In the genomic region with DNA sequence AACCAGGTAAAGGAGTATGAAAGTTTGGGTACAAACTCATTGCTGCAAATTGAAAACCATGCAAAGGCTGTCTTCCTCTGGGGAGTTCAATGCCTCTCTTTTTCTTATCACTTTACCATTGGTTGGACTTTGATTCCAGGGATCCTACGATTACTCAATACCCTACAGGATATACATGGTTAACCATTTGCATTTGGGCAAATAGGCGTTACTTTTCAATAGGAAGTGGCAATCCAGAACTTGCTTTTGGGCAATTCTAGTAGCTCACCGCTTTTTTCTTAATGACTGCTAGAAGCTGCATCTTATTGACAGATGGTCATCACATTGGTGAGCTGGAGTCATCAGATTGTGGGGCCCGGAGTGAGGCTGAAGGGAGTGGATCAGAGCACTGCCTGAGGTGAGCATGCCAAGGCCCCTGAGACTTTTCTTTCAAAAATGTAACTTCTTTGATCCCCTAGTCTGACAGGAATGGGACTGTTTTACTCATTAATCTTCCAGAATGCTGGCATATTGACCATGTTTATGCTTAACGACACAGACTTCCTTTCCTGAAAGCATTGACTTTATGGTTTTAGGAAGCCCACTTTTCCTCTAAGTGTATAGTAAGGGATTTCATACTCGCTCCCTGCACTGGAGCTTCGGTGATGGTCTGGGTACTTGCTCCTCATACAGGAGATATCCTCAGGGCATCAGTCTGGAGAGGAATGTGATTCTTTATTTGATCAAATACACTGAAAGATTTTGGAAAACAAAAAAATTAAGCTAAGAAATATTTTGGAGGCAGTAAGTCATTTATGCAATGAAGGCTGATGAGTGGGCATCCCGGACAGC, we compare ENCODE assay signal across 1 cellular context.
TF ChIP-seq lines count a peak whose summit lies in the region.

A gene (plus strand): TSS at position 270 of the 831 bp plus-strand sequence. CDS start 13,039 bp downstream, outside the sequence.

TF ChIP-seq in HepG2, 621 proteins besides CTCF, POLR2A, EP300 and RAD21 (continued from another document and continues in another):
- TF ChIP-seq, protein P1, sequence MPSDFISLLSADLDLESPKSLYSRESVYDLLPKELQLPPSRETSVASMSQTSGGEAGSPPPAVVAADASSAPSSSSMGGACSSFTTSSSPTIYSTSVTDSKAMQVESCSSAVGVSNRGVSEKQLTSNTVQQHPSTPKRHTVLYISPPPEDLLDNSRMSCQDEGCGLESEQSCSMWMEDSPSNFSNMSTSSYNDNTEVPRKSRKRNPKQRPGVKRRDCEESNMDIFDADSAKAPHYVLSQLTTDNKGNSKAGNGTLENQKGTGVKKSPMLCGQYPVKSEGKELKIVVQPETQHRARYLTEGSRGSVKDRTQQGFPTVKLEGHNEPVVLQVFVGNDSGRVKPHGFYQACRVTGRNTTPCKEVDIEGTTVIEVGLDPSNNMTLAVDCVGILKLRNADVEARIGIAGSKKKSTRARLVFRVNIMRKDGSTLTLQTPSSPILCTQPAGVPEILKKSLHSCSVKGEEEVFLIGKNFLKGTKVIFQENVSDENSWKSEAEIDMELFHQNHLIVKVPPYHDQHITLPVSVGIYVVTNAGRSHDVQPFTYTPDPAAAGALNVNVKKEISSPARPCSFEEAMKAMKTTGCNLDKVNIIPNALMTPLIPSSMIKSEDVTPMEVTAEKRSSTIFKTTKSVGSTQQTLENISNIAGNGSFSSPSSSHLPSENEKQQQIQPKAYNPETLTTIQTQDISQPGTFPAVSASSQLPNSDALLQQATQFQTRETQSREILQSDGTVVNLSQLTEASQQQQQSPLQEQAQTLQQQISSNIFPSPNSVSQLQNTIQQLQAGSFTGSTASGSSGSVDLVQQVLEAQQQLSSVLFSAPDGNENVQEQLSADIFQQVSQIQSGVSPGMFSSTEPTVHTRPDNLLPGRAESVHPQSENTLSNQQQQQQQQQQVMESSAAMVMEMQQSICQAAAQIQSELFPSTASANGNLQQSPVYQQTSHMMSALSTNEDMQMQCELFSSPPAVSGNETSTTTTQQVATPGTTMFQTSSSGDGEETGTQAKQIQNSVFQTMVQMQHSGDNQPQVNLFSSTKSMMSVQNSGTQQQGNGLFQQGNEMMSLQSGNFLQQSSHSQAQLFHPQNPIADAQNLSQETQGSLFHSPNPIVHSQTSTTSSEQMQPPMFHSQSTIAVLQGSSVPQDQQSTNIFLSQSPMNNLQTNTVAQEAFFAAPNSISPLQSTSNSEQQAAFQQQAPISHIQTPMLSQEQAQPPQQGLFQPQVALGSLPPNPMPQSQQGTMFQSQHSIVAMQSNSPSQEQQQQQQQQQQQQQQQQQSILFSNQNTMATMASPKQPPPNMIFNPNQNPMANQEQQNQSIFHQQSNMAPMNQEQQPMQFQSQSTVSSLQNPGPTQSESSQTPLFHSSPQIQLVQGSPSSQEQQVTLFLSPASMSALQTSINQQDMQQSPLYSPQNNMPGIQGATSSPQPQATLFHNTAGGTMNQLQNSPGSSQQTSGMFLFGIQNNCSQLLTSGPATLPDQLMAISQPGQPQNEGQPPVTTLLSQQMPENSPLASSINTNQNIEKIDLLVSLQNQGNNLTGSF (CRISPR knock-in tag; IDR thresholded peaks at IDR 0.05), result no peak
- TF ChIP-seq, protein P2, sequence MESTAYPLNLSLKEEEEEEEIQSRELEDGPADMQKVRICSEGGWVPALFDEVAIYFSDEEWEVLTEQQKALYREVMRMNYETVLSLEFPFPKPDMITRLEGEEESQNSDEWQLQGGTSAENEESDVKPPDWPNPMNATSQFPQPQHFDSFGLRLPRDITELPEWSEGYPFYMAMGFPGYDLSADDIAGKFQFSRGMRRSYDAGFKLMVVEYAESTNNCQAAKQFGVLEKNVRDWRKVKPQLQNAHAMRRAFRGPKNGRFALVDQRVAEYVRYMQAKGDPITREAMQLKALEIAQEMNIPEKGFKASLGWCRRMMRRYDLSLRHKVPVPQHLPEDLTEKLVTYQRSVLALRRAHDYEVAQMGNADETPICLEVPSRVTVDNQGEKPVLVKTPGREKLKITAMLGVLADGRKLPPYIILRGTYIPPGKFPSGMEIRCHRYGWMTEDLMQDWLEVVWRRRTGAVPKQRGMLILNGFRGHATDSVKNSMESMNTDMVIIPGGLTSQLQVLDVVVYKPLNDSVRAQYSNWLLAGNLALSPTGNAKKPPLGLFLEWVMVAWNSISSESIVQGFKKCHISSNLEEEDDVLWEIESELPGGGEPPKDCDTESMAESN (CRISPR knock-in tag; conservative IDR thresholded peaks at IDR 0.05), result no peak
- TF ChIP-seq, protein P3, sequence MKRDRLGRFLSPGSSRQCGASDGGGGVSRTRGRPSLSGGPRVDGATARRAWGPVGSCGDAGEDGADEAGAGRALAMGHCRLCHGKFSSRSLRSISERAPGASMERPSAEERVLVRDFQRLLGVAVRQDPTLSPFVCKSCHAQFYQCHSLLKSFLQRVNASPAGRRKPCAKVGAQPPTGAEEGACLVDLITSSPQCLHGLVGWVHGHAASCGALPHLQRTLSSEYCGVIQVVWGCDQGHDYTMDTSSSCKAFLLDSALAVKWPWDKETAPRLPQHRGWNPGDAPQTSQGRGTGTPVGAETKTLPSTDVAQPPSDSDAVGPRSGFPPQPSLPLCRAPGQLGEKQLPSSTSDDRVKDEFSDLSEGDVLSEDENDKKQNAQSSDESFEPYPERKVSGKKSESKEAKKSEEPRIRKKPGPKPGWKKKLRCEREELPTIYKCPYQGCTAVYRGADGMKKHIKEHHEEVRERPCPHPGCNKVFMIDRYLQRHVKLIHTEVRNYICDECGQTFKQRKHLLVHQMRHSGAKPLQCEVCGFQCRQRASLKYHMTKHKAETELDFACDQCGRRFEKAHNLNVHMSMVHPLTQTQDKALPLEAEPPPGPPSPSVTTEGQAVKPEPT (CRISPR knock-in tag; IDR thresholded peaks at IDR 0.05; ENCODE audit: low read depth), result no peak
- TF ChIP-seq, protein P4, sequence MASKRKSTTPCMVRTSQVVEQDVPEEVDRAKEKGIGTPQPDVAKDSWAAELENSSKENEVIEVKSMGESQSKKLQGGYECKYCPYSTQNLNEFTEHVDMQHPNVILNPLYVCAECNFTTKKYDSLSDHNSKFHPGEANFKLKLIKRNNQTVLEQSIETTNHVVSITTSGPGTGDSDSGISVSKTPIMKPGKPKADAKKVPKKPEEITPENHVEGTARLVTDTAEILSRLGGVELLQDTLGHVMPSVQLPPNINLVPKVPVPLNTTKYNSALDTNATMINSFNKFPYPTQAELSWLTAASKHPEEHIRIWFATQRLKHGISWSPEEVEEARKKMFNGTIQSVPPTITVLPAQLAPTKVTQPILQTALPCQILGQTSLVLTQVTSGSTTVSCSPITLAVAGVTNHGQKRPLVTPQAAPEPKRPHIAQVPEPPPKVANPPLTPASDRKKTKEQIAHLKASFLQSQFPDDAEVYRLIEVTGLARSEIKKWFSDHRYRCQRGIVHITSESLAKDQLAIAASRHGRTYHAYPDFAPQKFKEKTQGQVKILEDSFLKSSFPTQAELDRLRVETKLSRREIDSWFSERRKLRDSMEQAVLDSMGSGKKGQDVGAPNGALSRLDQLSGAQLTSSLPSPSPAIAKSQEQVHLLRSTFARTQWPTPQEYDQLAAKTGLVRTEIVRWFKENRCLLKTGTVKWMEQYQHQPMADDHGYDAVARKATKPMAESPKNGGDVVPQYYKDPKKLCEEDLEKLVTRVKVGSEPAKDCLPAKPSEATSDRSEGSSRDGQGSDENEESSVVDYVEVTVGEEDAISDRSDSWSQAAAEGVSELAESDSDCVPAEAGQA (IDR thresholded peaks at IDR 0.05; ENCODE audit: low read depth), result no peak
- TF ChIP-seq, protein P4 (CRISPR knock-in tag; IDR thresholded peaks at IDR 0.05; ENCODE audit: borderline replicate concordance), result no peak
- TF ChIP-seq SAP130 (CRISPR knock-in tag; IDR thresholded peaks at IDR 0.05; ENCODE audit: low read depth) (peak; percentile 87), MEIS2 (CRISPR knock-in tag; IDR thresholded peaks at IDR 0.05) (no peak), NFKB2 (CRISPR knock-in tag; IDR thresholded peaks at IDR 0.05; ENCODE audit: borderline replicate concordance) (no peak), PTBP1 (IDR thresholded peaks at IDR 0.05; ENCODE audit: low read depth, low read length, poor library complexity, severe bottlenecking) (no peak), ZFP37 (CRISPR knock-in tag; IDR thresholded peaks at IDR 0.05; ENCODE audit: borderline replicate concordance) (no peak), ZNF260 (CRISPR knock-in tag; IDR thresholded peaks at IDR 0.05; ENCODE audit: borderline replicate concordance, low read depth) (no peak), WIZ (CRISPR knock-in tag; IDR thresholded peaks at IDR 0.05) (peak; percentile 13; the same call in 1 of the 2 replicates), ZNF292 (CRISPR knock-in tag; IDR thresholded peaks at IDR 0.05; ENCODE audit: borderline replicate concordance, low read depth) (no peak), EZH2 (conservative IDR thresholded peaks at IDR 0.05; ENCODE audit: low read depth, low read length) (no peak), BHLHE40 (IDR thresholded peaks at IDR 0.05; ENCODE audit: low read length) (no peak)
- TF ChIP-seq, protein P5, sequence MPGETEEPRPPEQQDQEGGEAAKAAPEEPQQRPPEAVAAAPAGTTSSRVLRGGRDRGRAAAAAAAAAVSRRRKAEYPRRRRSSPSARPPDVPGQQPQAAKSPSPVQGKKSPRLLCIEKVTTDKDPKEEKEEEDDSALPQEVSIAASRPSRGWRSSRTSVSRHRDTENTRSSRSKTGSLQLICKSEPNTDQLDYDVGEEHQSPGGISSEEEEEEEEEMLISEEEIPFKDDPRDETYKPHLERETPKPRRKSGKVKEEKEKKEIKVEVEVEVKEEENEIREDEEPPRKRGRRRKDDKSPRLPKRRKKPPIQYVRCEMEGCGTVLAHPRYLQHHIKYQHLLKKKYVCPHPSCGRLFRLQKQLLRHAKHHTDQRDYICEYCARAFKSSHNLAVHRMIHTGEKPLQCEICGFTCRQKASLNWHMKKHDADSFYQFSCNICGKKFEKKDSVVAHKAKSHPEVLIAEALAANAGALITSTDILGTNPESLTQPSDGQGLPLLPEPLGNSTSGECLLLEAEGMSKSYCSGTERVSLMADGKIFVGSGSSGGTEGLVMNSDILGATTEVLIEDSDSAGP (CRISPR knock-in tag; IDR thresholded peaks at IDR 0.05; ENCODE audit: borderline replicate concordance), result no peak
- TF ChIP-seq, protein P6, sequence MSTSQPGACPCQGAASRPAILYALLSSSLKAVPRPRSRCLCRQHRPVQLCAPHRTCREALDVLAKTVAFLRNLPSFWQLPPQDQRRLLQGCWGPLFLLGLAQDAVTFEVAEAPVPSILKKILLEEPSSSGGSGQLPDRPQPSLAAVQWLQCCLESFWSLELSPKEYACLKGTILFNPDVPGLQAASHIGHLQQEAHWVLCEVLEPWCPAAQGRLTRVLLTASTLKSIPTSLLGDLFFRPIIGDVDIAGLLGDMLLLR (CRISPR knock-in tag; IDR thresholded peaks at IDR 0.05), result no peak
- TF ChIP-seq, protein P7, sequence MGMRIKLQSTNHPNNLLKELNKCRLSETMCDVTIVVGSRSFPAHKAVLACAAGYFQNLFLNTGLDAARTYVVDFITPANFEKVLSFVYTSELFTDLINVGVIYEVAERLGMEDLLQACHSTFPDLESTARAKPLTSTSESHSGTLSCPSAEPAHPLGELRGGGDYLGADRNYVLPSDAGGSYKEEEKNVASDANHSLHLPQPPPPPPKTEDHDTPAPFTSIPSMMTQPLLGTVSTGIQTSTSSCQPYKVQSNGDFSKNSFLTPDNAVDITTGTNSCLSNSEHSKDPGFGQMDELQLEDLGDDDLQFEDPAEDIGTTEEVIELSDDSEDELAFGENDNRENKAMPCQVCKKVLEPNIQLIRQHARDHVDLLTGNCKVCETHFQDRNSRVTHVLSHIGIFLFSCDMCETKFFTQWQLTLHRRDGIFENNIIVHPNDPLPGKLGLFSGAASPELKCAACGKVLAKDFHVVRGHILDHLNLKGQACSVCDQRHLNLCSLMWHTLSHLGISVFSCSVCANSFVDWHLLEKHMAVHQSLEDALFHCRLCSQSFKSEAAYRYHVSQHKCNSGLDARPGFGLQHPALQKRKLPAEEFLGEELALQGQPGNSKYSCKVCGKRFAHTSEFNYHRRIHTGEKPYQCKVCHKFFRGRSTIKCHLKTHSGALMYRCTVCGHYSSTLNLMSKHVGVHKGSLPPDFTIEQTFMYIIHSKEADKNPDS (CRISPR knock-in tag; IDR thresholded peaks at IDR 0.05), result peak; percentile 40; the same call in 1 of the 2 replicates
- TF ChIP-seq, protein P8, sequence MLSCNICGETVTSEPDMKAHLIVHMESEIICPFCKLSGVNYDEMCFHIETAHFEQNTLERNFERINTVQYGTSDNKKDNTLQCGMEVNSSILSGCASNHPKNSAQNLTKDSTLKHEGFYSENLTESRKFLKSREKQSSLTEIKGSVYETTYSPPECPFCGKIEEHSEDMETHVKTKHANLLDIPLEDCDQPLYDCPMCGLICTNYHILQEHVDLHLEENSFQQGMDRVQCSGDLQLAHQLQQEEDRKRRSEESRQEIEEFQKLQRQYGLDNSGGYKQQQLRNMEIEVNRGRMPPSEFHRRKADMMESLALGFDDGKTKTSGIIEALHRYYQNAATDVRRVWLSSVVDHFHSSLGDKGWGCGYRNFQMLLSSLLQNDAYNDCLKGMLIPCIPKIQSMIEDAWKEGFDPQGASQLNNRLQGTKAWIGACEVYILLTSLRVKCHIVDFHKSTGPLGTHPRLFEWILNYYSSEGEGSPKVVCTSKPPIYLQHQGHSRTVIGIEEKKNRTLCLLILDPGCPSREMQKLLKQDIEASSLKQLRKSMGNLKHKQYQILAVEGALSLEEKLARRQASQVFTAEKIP (CRISPR knock-in tag; IDR thresholded peaks at IDR 0.05; ENCODE audit: borderline replicate concordance), result no peak
- TF ChIP-seq, protein P9, sequence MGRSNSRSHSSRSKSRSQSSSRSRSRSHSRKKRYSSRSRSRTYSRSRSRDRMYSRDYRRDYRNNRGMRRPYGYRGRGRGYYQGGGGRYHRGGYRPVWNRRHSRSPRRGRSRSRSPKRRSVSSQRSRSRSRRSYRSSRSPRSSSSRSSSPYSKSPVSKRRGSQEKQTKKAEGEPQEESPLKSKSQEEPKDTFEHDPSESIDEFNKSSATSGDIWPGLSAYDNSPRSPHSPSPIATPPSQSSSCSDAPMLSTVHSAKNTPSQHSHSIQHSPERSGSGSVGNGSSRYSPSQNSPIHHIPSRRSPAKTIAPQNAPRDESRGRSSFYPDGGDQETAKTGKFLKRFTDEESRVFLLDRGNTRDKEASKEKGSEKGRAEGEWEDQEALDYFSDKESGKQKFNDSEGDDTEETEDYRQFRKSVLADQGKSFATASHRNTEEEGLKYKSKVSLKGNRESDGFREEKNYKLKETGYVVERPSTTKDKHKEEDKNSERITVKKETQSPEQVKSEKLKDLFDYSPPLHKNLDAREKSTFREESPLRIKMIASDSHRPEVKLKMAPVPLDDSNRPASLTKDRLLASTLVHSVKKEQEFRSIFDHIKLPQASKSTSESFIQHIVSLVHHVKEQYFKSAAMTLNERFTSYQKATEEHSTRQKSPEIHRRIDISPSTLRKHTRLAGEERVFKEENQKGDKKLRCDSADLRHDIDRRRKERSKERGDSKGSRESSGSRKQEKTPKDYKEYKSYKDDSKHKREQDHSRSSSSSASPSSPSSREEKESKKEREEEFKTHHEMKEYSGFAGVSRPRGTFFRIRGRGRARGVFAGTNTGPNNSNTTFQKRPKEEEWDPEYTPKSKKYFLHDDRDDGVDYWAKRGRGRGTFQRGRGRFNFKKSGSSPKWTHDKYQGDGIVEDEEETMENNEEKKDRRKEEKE (IDR thresholded peaks at IDR 0.05), result no peak
